ENCODE assay signal across 8 cellular contexts in the genomic region with DNA sequence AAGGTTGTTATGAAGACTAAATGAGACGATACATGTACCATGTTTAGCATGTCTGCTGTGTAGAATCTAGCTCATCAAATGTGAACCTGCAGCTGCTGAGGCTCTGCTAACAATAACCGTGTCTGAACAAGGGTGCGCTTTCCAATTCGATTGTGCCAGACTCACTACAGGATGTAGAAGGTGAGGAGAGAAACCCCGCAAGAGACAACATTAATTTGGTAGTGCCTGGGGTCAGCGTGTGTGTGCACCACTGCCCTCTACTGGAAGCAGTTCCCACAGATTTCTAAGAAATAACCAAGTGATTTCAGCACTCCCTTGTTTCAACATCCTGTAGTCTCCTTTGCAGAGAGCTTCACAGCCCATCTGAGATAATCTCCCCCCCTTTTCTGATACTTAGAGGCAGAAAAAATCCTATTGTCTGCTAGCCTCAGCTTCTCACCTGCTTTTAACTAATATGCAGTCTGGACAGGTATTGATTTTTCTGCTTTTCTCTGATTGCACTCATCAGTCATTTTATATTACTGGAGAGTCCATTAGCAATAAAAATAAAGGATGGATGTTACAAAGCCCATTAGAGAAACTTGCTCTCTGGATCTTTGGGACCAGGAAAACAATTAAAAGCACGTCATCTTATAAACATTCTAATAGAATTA.
A peak's percentile ranks its signal among the peaks of the same experiment; 100 is the strongest.
DNase-seq lines count a peak whose midpoint lies in the region; ATAC-seq and TF ChIP-seq lines count a peak whose summit lies in the region.

No MANE protein-coding gene starts in this region.

- no peaks in the 10 kb centered on the region for H3K27me3 Mint-ChIP-seq in activated CD4-positive, alpha-beta T cell treated with anti-CD3 and anti-CD28 coated beads for 36 hours

- H3K27me3 ChIP-seq in colonic mucosa: no peaks in the 10 kb centered on the region
- H3K27me3 ChIP-seq in lower lobe of right lung (ENCODE audit: low read depth): no peaks in the 10 kb centered on the region

- H3K4me1 Mint-ChIP-seq in activated CD4-positive, alpha-beta T cell treated with anti-CD3 and anti-CD28 coated beads for 36 hours: peaks cover 76% of the 10 kb centered on the region

- H3K36me3 Mint-ChIP-seq in activated CD4-positive, alpha-beta T cell treated with anti-CD3 and anti-CD28 coated beads for 36 hours (ENCODE audit: low read depth): no peaks in the 10 kb centered on the region

- no peaks in the 10 kb centered on the region for H3K4me1 ChIP-seq in colonic mucosa
- peaks cover 5% of the 10 kb centered on the region for H3K4me1 ChIP-seq in lower lobe of right lung

- intact Hi-C loops in activated CD4-positive, alpha-beta T cell treated with anti-CD3 and anti-CD28 coated beads for 36 hours (cut with DNase I, micrococcal nuclease): loop anchor here (1.0 to 5.0 kb wide), 7 partner anchors 75 to 453 kb away; partner anchors contain the start of gene BACH2 (in 1 of the 2)
- intact Hi-C loops in colonic mucosa (cut with DNase I) (loop anchor here (5.0 kb wide), 2 partner anchors 106 to 426 kb away; no protein-coding TSS in a partner anchor), lower lobe of right lung (cut with DNase I) (loop anchor here (10.0 kb wide), 1 partner anchor 449 kb away; no protein-coding TSS in a partner anchor)

- H3K27ac ChIP-seq in colonic mucosa (no peak overlapping the region), lower lobe of right lung (no peak overlapping the region)

- no peak overlapping the region for H3K9ac ChIP-seq in colonic mucosa (ENCODE audit: low read depth in 2 of 2, low read length in 2 of 2)

- POLR2A ChIA-PET in activated CD4-positive, alpha-beta T cell treated with anti-CD3 and anti-CD28 coated beads for 36 hours (lab: Charles Lee): interaction anchor here (0.5 to 1.1 kb wide), 4 partner anchors 13 to 98 kb away, joined by 3 to 4 read pairs (median 3); no protein-coding TSS in a partner anchor

- H3K4me3 ChIP-seq in colonic mucosa (no peak overlapping the region), lower lobe of right lung (no peak overlapping the region)

- no peaks in the 10 kb centered on the region for H3K9me3 Mint-ChIP-seq in activated CD4-positive, alpha-beta T cell treated with anti-CD3 and anti-CD28 coated beads for 36 hours (ENCODE audit: low read depth)

- H3K9me3 ChIP-seq in colonic mucosa (no peaks in the 10 kb centered on the region), lower lobe of right lung (no peaks in the 10 kb centered on the region)

- DNase-seq in NCI-H446 treated with DMSO at 0.1 percent for 48 hours (lab: John Stamatoyannopoulos, UW) (peak; percentile 39), colonic mucosa (peak; percentile 45), lower lobe of right lung (no peak)
- peak; percentile 87 for DNase-seq in activated CD4-positive, alpha-beta T cell treated with anti-CD3 and anti-CD28 coated beads for 36 hours
- DNase-seq in stimulated activated CD8-positive, alpha-beta memory T cell treated with anti-CD3 and anti-CD28 coated beads, Interleukin-4, amount 100 ng/mL, for 4 hours (ENCODE audit: low read depth in 2 of 2, low spot score in 1 of 2): peak; percentile 37 to 52

- peak; percentile 66 for ATAC-seq in HG02938 (IDR thresholded peaks at IDR 0.05; ENCODE audit: unreplicated experiment)
- peak; percentile 41 for ATAC-seq in activated CD4-positive, alpha-beta T cell treated with anti-CD3 and anti-CD28 coated beads for 36 hours
- ATAC-seq in lower lobe of right lung: peak; percentile 79 to 81
- no peak for ATAC-seq in HG02588 (IDR thresholded peaks at IDR 0.05; ENCODE audit: unreplicated experiment)

- CTCF ChIA-PET in activated CD4-positive, alpha-beta T cell treated with anti-CD3 and anti-CD28 coated beads for 36 hours (lab: Charles Lee): interaction anchor here (0.6 to 2.8 kb wide), 48 partner anchors 8 to 564 kb away, joined by 3 to 37 read pairs (median 5); no protein-coding TSS in a partner anchor

- no peak overlapping the region for H3K4me3 Mint-ChIP-seq in activated CD4-positive, alpha-beta T cell treated with anti-CD3 and anti-CD28 coated beads for 36 hours

- TF ChIP-seq CTCF in GM12872 (IDR thresholded peaks at IDR 0.05; ENCODE audit: insufficient read depth, low read depth, low read length): peak; percentile 81
- peak; percentile 64 for TF ChIP-seq CTCF in colonic mucosa (IDR thresholded peaks at IDR 0.05)
- TF ChIP-seq CTCF in lower lobe of right lung (IDR thresholded peaks at IDR 0.05): peak; percentile 77

- H3K36me3 ChIP-seq in colonic mucosa: no peaks in the 10 kb centered on the region
- no peaks in the 10 kb centered on the region for H3K36me3 ChIP-seq in lower lobe of right lung

- H3K27ac Mint-ChIP-seq in activated CD4-positive, alpha-beta T cell treated with anti-CD3 and anti-CD28 coated beads for 36 hours: peak overlapping the region; percentile 65
